9 cellular contexts compared by ENCODE assay signal in genomic region chr19:40217921-40218890, GRCh38. TPM values are rescaled to one million over a fixed set of nuclear protein-coding genes. Genes with fewer than 3 reads are reported as not detected.
DNase-seq lines count a peak whose midpoint lies in the region; ATAC-seq and TF ChIP-seq lines count a peak whose summit lies in the region.
"Had no signal": no experiment of that assay in that cellular context is flagged by ENCODE, and none has a peak within 500 bp of the region (broad histone marks: within the 10 kb centered on the region; RNA-seq: fewer than 3 reads in every experiment).

TTC9B (minus strand) TSS chr19:40218384; CDS start chr19:40218381, 3 bp downstream.

- TF ChIP-seq CTCF in endodermal cell (conservative IDR thresholded peaks at IDR 0.05) (no peak), smooth muscle cell (IDR thresholded peaks at IDR 0.05; ENCODE audit: borderline replicate concordance, insufficient read depth, poor library complexity, severe bottlenecking) (no peak), MM.1S (IDR thresholded peaks at IDR 0.05; ENCODE audit: low read length) (no peak)

- H3K27me3 Mint-ChIP-seq in activated CD4-positive, alpha-beta T cell treated with anti-CD3 and anti-CD28 coated beads, Interleukin-2, amount 10 ng/mL, durations not matched to agents 24 days and 14 days: peaks cover 35% of the 10 kb centered on the region
- H3K27me3 Mint-ChIP-seq in endodermal cell (ENCODE audit: insufficient read depth): peaks cover 51% of the 10 kb centered on the region

- H3K79me2 ChIP-seq in smooth muscle cell (ENCODE audit: low read depth) (no peaks in the 10 kb centered on the region), MM.1S (ENCODE audit: low read length) (no peaks in the 10 kb centered on the region)

- intact Hi-C loops in activated CD4-positive, alpha-beta T cell treated with anti-CD3 and anti-CD28 coated beads, Interleukin-2, amount 10 ng/mL, durations not matched to agents 24 days and 14 days (cut with micrococcal nuclease): no loop called here

- H3K27me3 ChIP-seq in endodermal cell (ENCODE audit: control insufficient read depth, insufficient read depth, low read length, poor library complexity, severe bottlenecking): peaks cover 52% of the 10 kb centered on the region
- peaks cover 37% of the 10 kb centered on the region for H3K27me3 ChIP-seq in smooth muscle cell (ENCODE audit: low read depth)
- H3K27me3 ChIP-seq in MM.1S (replicated peaks; ENCODE audit: insufficient read depth, low read length): no peaks in the 10 kb centered on the region

- H4K20me1 ChIP-seq in smooth muscle cell (ENCODE audit: low read depth) (no peaks in the 10 kb centered on the region), MM.1S (ENCODE audit: insufficient read depth, low read length) (no peaks in the 10 kb centered on the region)

- DNase-seq in DMS79 (lab: John Stamatoyannopoulos, UW) (peak; percentile 12), DMS79 treated with DMSO at 0.1 percent for 48 hours (lab: John Stamatoyannopoulos, UW) (no peak), endodermal cell (peak; percentile 89), smooth muscle cell (lab: John Stamatoyannopoulos, UW; ENCODE audit: unreplicated experiment) (no peak), MM.1S (no peak), NCI-H1105 (lab: John Stamatoyannopoulos, UW) (no peak)
- DNase-seq in activated CD4-positive, alpha-beta T cell treated with anti-CD3 and anti-CD28 coated beads, Interleukin-2, amount 10 ng/mL, durations not matched to agents 24 days and 14 days: peak; percentile 89

- H3K27ac ChIP-seq in endodermal cell (ENCODE audit: low read depth, low read length) (no peak within 1 kb of the TSS), smooth muscle cell (ENCODE audit: low read depth) (no peak within 1 kb of the TSS), MM.1S (ENCODE audit: low read length) (no peak within 1 kb of the TSS)

- H3K9ac ChIP-seq in endodermal cell (ENCODE audit: extremely low read depth, low read length, poor library complexity, severe bottlenecking): no peak within 1 kb of the TSS
- no peak within 1 kb of the TSS for H3K9ac ChIP-seq in smooth muscle cell (ENCODE audit: low read depth)
- H3K9ac ChIP-seq in MM.1S (ENCODE audit: low read length): no peak within 1 kb of the TSS

- H3K27ac Mint-ChIP-seq in activated CD4-positive, alpha-beta T cell treated with anti-CD3 and anti-CD28 coated beads, Interleukin-2, amount 10 ng/mL, durations not matched to agents 24 days and 14 days: no peak within 1 kb of the TSS
- no peak within 1 kb of the TSS for H3K27ac Mint-ChIP-seq in endodermal cell

- H3K9me3 ChIP-seq in endodermal cell (ENCODE audit: control insufficient read depth, low read length) (no peaks in the 10 kb centered on the region), smooth muscle cell (replicated peaks; ENCODE audit: low read depth) (no peaks in the 10 kb centered on the region), MM.1S (replicated peaks; ENCODE audit: insufficient read depth, low read length) (no peaks in the 10 kb centered on the region)

- H3K9me3 Mint-ChIP-seq in activated CD4-positive, alpha-beta T cell treated with anti-CD3 and anti-CD28 coated beads, Interleukin-2, amount 10 ng/mL, durations not matched to agents 24 days and 14 days: peaks cover 4% of the 10 kb centered on the region
- H3K9me3 Mint-ChIP-seq in endodermal cell: peaks cover 4% of the 10 kb centered on the region

- H3K36me3 ChIP-seq in endodermal cell (ENCODE audit: control insufficient read depth, insufficient read depth, low read length): no peaks in the 10 kb centered on the region
- H3K36me3 ChIP-seq in smooth muscle cell (ENCODE audit: low read depth): no peaks in the 10 kb centered on the region
- H3K36me3 ChIP-seq in MM.1S (replicated peaks; ENCODE audit: insufficient read depth, low read length): no peaks in the 10 kb centered on the region

- ATAC-seq in HG02938 (IDR thresholded peaks at IDR 0.05; ENCODE audit: unreplicated experiment): no peak

- H3K4me1 Mint-ChIP-seq in activated CD4-positive, alpha-beta T cell treated with anti-CD3 and anti-CD28 coated beads, Interleukin-2, amount 10 ng/mL, durations not matched to agents 24 days and 14 days: peaks cover 8% of the 10 kb centered on the region
- H3K4me1 Mint-ChIP-seq in endodermal cell: no peaks in the 10 kb centered on the region

- no peak within 1 kb of the TSS for H2AFZ ChIP-seq in smooth muscle cell (ENCODE audit: low read depth)
- H2AFZ ChIP-seq in MM.1S (ENCODE audit: low read length): no peak within 1 kb of the TSS

- H3K4me1 ChIP-seq in endodermal cell (ENCODE audit: control insufficient read depth, insufficient read depth, low read length): no peaks in the 10 kb centered on the region
- H3K4me1 ChIP-seq in smooth muscle cell (ENCODE audit: low read depth): no peaks in the 10 kb centered on the region
- H3K4me1 ChIP-seq in MM.1S (ENCODE audit: low read length): no peaks in the 10 kb centered on the region

- no peaks in the 10 kb centered on the region for H3K36me3 Mint-ChIP-seq in activated CD4-positive, alpha-beta T cell treated with anti-CD3 and anti-CD28 coated beads, Interleukin-2, amount 10 ng/mL, durations not matched to agents 24 days and 14 days (ENCODE audit: low read depth)
- H3K36me3 Mint-ChIP-seq in endodermal cell (ENCODE audit: low read depth): no peaks in the 10 kb centered on the region

- H3K4me3 Mint-ChIP-seq in activated CD4-positive, alpha-beta T cell treated with anti-CD3 and anti-CD28 coated beads, Interleukin-2, amount 10 ng/mL, durations not matched to agents 24 days and 14 days: peak within 1 kb of the TSS; percentile 26
- H3K4me3 Mint-ChIP-seq in endodermal cell: peak within 1 kb of the TSS; percentile 38

- WGBS in endodermal cell (ENCODE audit: insufficient coverage in 1 of 2, insufficient read length in 1 of 2), 2 experiments: 10 to 35% methylated on average over 6 to 72 of the region's 76 CpGs
- WGBS in smooth muscle cell (ENCODE audit: low lambda C conversion rate): 20% methylated on average over 27 of the region's 76 CpGs

- H3K4me2 ChIP-seq in smooth muscle cell (peak within 1 kb of the TSS; percentile 31), MM.1S (ENCODE audit: low read depth, low read length) (no peak within 1 kb of the TSS)

- H3K4me3 ChIP-seq in endodermal cell (ENCODE audit: low read length): no peak within 1 kb of the TSS
- no peak within 1 kb of the TSS for H3K4me3 ChIP-seq in smooth muscle cell
- H3K4me3 ChIP-seq in MM.1S (ENCODE audit: low read length): no peak within 1 kb of the TSS

- no peaks in the 10 kb centered on the region for H3K9me2 ChIP-seq in MM.1S (replicated peaks; ENCODE audit: insufficient read depth, low read length)

- H3F3A ChIP-seq in smooth muscle cell (ENCODE audit: low read depth) (peaks cover 3% of the 10 kb centered on the region), MM.1S (ENCODE audit: insufficient read depth, low read length) (no peaks in the 10 kb centered on the region)

RNA-seq across cellular contexts. Expression of gene TTC9B, which starts in this region (rescaled TPM):
- total RNA-seq in activated CD4-positive, alpha-beta T cell treated with anti-CD3 and anti-CD28 coated beads, Interleukin-2, amount 10 ng/mL, durations not matched to agents 24 days and 14 days: not detected in 2 replicates
- total RNA-seq in endodermal cell: not detected
- polyA plus RNA-seq in endodermal cell (2013, experiment 1 of 2): 1.3 TPM
- polyA plus RNA-seq in endodermal cell (2013, experiment 2 of 2): 0.91 TPM
- total RNA-seq in smooth muscle cell: not detected in 2 replicates
- polyA plus RNA-seq in smooth muscle cell: 0.90 TPM in 1 of 2 replicates, not detected in the other
- polyA plus RNA-seq: AG04450 had no signal

Comparison
In these comparisons a context has a peak if more than half of its experiments do, and no peak if none do; other contexts are left out.
1. DNase-seq: peak in DMS79 (single experiment) and endodermal cell (single experiment); none in DMS79 treated with DMSO at 0.1 percent for 48 hours (single experiment), smooth muscle cell (single experiment), MM.1S (single experiment) and NCI-H1105 (single experiment).
2. Peak in DNase-seq in activated CD4-positive, alpha-beta T cell treated with anti-CD3 and anti-CD28 coated beads, Interleukin-2, amount 10 ng/mL, durations not matched to agents 24 days and 14 days; RNA of the gene not detected or under 1 TPM.